Comparison of ENCODE assay signal across 14 cellular contexts in genomic region chr1:55128418-55128817, GRCh38.
DNase-seq lines count a peak whose midpoint lies in the region; ATAC-seq, FAIRE-seq and TF ChIP-seq lines count a peak whose summit lies in the region.
"Had no signal": no experiment of that assay in that cellular context is flagged by ENCODE, and none has a peak within 500 bp of the region (broad histone marks: within the 10 kb centered on the region; RNA-seq: fewer than 3 reads in every experiment).

No MANE protein-coding gene starts in this region.

- no peaks in the 10 kb centered on the region for H3K27me3 Mint-ChIP-seq in CD8-positive, alpha-beta memory T cell
- no peaks in the 10 kb centered on the region for H3K27me3 Mint-ChIP-seq in astrocyte (ENCODE audit: low read depth, unreplicated experiment)
- no peaks in the 10 kb centered on the region for H3K27me3 Mint-ChIP-seq in natural killer cell treated with Interleukin-12 subunit alpha and Interleukin-12 subunit beta and Interleukin-15 and Interleukin-18, amount 100 ng/mL, for 72 hours

- no peak overlapping the region for H3K27ac ChIP-seq in CD8-positive, alpha-beta memory T cell (ENCODE audit: low read depth, low read length)
- H3K27ac ChIP-seq in astrocyte (ENCODE audit: low read depth, low read length), result peak overlapping the region; percentile 12
- H3K27ac ChIP-seq in spleen, result peak overlapping the region in 3 of 8 donors; percentile 9 to 45 (median 39)
- no peak overlapping the region for H3K27ac ChIP-seq in kidney (ENCODE audit: low read depth in 2 of 2, low read length in 2 of 2)

- POLR2A ChIA-PET in CD8-positive, alpha-beta memory T cell (lab: Charles Lee), result interaction anchor here (0.7 kb wide), 1 partner anchor 84 kb away, joined by 3 read pairs; no protein-coding TSS in a partner anchor

- H3K27me3 ChIP-seq in CD8-positive, alpha-beta memory T cell (ENCODE audit: insufficient read depth, low read length, poor library complexity, severe bottlenecking), result no peaks in the 10 kb centered on the region
- no peaks in the 10 kb centered on the region for H3K27me3 ChIP-seq in astrocyte (ENCODE audit: insufficient read depth, low read length)
- H3K27me3 ChIP-seq in spleen (replicated peaks in 1 of 7), result no peaks in the 10 kb centered on the region
- H3K27me3 ChIP-seq: ascending aorta had no signal

- H3K9ac ChIP-seq in astrocyte (ENCODE audit: low read length) (no peak overlapping the region), kidney (ENCODE audit: low read length in 2 of 2) (no peak overlapping the region)

- no peaks in the 10 kb centered on the region for H4K20me1 ChIP-seq in astrocyte (ENCODE audit: insufficient read depth, low read length)

- no peak for DNase-seq in CD8-positive, alpha-beta memory T cell
- DNase-seq in HK-2 (ENCODE audit: unreplicated experiment) (peak; percentile 54), astrocyte (ENCODE audit: low read depth) (no peak), spleen (no peak), kidney (no peak)
- no peak for DNase-seq in natural killer cell treated with Interleukin-12 subunit alpha and Interleukin-12 subunit beta and Interleukin-15 and Interleukin-18, amount 100 ng/mL, for 72 hours (ENCODE audit: low spot score)
- DNase-seq: effector CD4-positive, alpha-beta T cell; NCI-H187; NCI-H69; RPMI8226; T1000 had no signal

- H3K9me3 Mint-ChIP-seq in CD8-positive, alpha-beta memory T cell, result no peaks in the 10 kb centered on the region
- no peaks in the 10 kb centered on the region for H3K9me3 Mint-ChIP-seq in astrocyte (ENCODE audit: unreplicated experiment)
- no peaks in the 10 kb centered on the region for H3K9me3 Mint-ChIP-seq in natural killer cell treated with Interleukin-12 subunit alpha and Interleukin-12 subunit beta and Interleukin-15 and Interleukin-18, amount 100 ng/mL, for 72 hours

- peaks cover 10 to 86% (median 41%) of the 10 kb centered on the region in 3 donors for H3K36me3 Mint-ChIP-seq in CD8-positive, alpha-beta memory T cell
- peaks cover 18% of the 10 kb centered on the region for H3K36me3 Mint-ChIP-seq in astrocyte (ENCODE audit: low read depth, unreplicated experiment)
- peaks cover 42% of the 10 kb centered on the region for H3K36me3 Mint-ChIP-seq in natural killer cell treated with Interleukin-12 subunit alpha and Interleukin-12 subunit beta and Interleukin-15 and Interleukin-18, amount 100 ng/mL, for 72 hours

- TF ChIP-seq CTCF in astrocyte (IDR thresholded peaks at IDR 0.05; ENCODE audit: insufficient read depth, low read depth, low read length), result no peak
- TF ChIP-seq CTCF in spleen (IDR thresholded peaks at IDR 0.05 in 8 of 11, conservative IDR thresholded peaks at IDR 0.05 in 3 of 11), result no peak
- TF ChIP-seq CTCF in kidney (IDR thresholded peaks at IDR 0.05; ENCODE audit: borderline replicate concordance, extremely low read depth, insufficient read depth), result no peak

- ATAC-seq in natural killer cell treated with Interleukin-12 subunit alpha and Interleukin-12 subunit beta and Interleukin-15 and Interleukin-18, amount 100 ng/mL, for 72 hours, result peak; percentile 68 to 82
- no peak for ATAC-seq in HG02981 (IDR thresholded peaks at IDR 0.05; ENCODE audit: unreplicated experiment)

- no peaks in the 10 kb centered on the region for H3K79me2 ChIP-seq in astrocyte (ENCODE audit: insufficient read depth, low read length)

- no peak for FAIRE-seq in astrocyte (lab: Jason Lieb, UNC)
- FAIRE-seq in kidney (lab: Jason Lieb, UNC), result no peak
- FAIRE-seq: islet of Langerhans had no signal

- no peak overlapping the region for H3K4me3 ChIP-seq in CD8-positive, alpha-beta memory T cell (ENCODE audit: low read length)
- no peak overlapping the region for H3K4me3 ChIP-seq in astrocyte (ENCODE audit: insufficient read depth, low read depth, low read length)
- no peak overlapping the region for H3K4me3 ChIP-seq in spleen
- no peak overlapping the region for H3K4me3 ChIP-seq in kidney (ENCODE audit: low read length in 2 of 2)
- H3K4me3 ChIP-seq: ascending aorta had no signal

- H3K4me1 ChIP-seq in CD8-positive, alpha-beta memory T cell (ENCODE audit: insufficient read depth, low read length), result peaks cover 6% of the 10 kb centered on the region
- H3K4me1 ChIP-seq in astrocyte (ENCODE audit: insufficient read depth, low read length) (peaks cover 23% of the 10 kb centered on the region), spleen (peaks cover 0 to 18% (median 2%) of the 10 kb centered on the region in 6 donors), kidney (ENCODE audit: control insufficient read depth in 1 of 2, insufficient read depth in 1 of 2, low read depth in 1 of 2, low read length in 2 of 2) (peaks cover 2 to 3% of the 10 kb centered on the region in 2 donors)

- WGBS in spleen, 5 donors, result 78 to 84% (median 83%) methylated on average over 4 of the region's 4 CpGs

- no peak for TF ChIP-seq POLR2A in spleen (IDR thresholded peaks at IDR 0.05)

- no peak overlapping the region for H3K4me2 ChIP-seq in astrocyte (ENCODE audit: low read length)

- peaks cover 17 to 33% (median 32%) of the 10 kb centered on the region in 3 donors for H3K4me1 Mint-ChIP-seq in CD8-positive, alpha-beta memory T cell
- peaks cover 15% of the 10 kb centered on the region for H3K4me1 Mint-ChIP-seq in astrocyte (ENCODE audit: low read depth, unreplicated experiment)
- peaks cover 35 to 49% of the 10 kb centered on the region in 2 donors for H3K4me1 Mint-ChIP-seq in natural killer cell treated with Interleukin-12 subunit alpha and Interleukin-12 subunit beta and Interleukin-15 and Interleukin-18, amount 100 ng/mL, for 72 hours (ENCODE audit: low read depth in 2 of 2)

- peak overlapping the region in 6 of 7 donors; percentile 1 to 78 (median 14) for H3K4me3 Mint-ChIP-seq in CD8-positive, alpha-beta memory T cell
- H3K4me3 Mint-ChIP-seq in astrocyte (ENCODE audit: unreplicated experiment), result no peak overlapping the region
- H3K4me3 Mint-ChIP-seq in natural killer cell treated with Interleukin-12 subunit alpha and Interleukin-12 subunit beta and Interleukin-15 and Interleukin-18, amount 100 ng/mL, for 72 hours, result peak overlapping the region; percentile 71

- no peak overlapping the region for H2AFZ ChIP-seq in astrocyte (ENCODE audit: low read depth, low read length)

- intact Hi-C loops in spleen (cut with DNase I; ENCODE audit: low total_unique reads) (no loop called here), kidney (cut with DNase I) (no loop called here)

- CTCF ChIA-PET in CD8-positive, alpha-beta memory T cell (lab: Charles Lee), result no interaction called here

- H3K36me3 ChIP-seq in CD8-positive, alpha-beta memory T cell (ENCODE audit: insufficient read depth, low read length), result peaks cover 58% of the 10 kb centered on the region
- H3K36me3 ChIP-seq in astrocyte (ENCODE audit: insufficient read depth, low read length) (peaks cover 29% of the 10 kb centered on the region), spleen (peaks cover 12 to 96% (median 89%) of the 10 kb centered on the region in 6 donors), kidney (ENCODE audit: control insufficient read depth in 1 of 2, insufficient read depth in 2 of 2, low read length in 2 of 2) (peaks cover 52 to 68% of the 10 kb centered on the region in 2 donors)

- no peaks in the 10 kb centered on the region for H3K9me3 ChIP-seq in CD8-positive, alpha-beta memory T cell (ENCODE audit: low read length)
- H3K9me3 ChIP-seq in astrocyte (ENCODE audit: insufficient read depth, low read depth, low read length), result no peaks in the 10 kb centered on the region
- H3K9me3 ChIP-seq in spleen, result no peaks in the 10 kb centered on the region
- no peaks in the 10 kb centered on the region for H3K9me3 ChIP-seq in kidney (ENCODE audit: control insufficient read depth in 1 of 2, low read length in 2 of 2)
- H3K9me3 ChIP-seq: ascending aorta had no signal

- H3K27ac Mint-ChIP-seq in CD8-positive, alpha-beta memory T cell, result peak overlapping the region; percentile 34 to 92 (median 76)
- no peak overlapping the region for H3K27ac Mint-ChIP-seq in astrocyte (ENCODE audit: unreplicated experiment)
- H3K27ac Mint-ChIP-seq in natural killer cell treated with Interleukin-12 subunit alpha and Interleukin-12 subunit beta and Interleukin-15 and Interleukin-18, amount 100 ng/mL, for 72 hours, result peak overlapping the region; percentile 89 to 92
